ENCODE assay signal across 8 cellular contexts in genomic region chr7:54839538-54840213, GRCh38.
DNase-seq lines count a peak whose midpoint lies in the region; ATAC-seq and TF ChIP-seq lines count a peak whose summit lies in the region.

No MANE protein-coding gene starts in this region.

- H3K9me3 Mint-ChIP-seq in activated naive CD8-positive, alpha-beta T cell treated with anti-CD3 and anti-CD28 coated beads for 36 hours: no peaks in the 10 kb centered on the region

- H3K4me3 ChIP-seq in NB4 (ENCODE audit: low read depth, low read length) (no peak overlapping the region), coronary artery (peak overlapping the region; percentile 15)

- no peak overlapping the region for H3K4me3 Mint-ChIP-seq in activated naive CD8-positive, alpha-beta T cell treated with anti-CD3 and anti-CD28 coated beads for 36 hours

- no peak for TF ChIP-seq POLR2A in NB4 (IDR thresholded peaks at IDR 0.05; ENCODE audit: extremely low read depth, insufficient read length)

- TF ChIP-seq CTCF in GM12873 (IDR thresholded peaks at IDR 0.05; ENCODE audit: insufficient read depth, low read depth, low read length, missing control alignments) (peak; percentile 39), NB4 (IDR thresholded peaks at IDR 0.05; ENCODE audit: low read depth, low read length) (peak; percentile 38), coronary artery (IDR thresholded peaks at IDR 0.05) (no peak)

- no peaks in the 10 kb centered on the region for H3K36me3 Mint-ChIP-seq in activated naive CD8-positive, alpha-beta T cell treated with anti-CD3 and anti-CD28 coated beads for 36 hours

- DNase-seq in NB4 (ENCODE audit: low read depth) (peak; percentile 28), coronary artery (ENCODE audit: low spot score) (peak; percentile 77), medulla oblongata (ENCODE audit: extremely low spot score) (peak; percentile 50), NCI-H345 (lab: John Stamatoyannopoulos, UW) (no peak), NOMO-1 treated with dmso at 0.1 percent for 144 hours (lab: John Stamatoyannopoulos, UW; ENCODE audit: unreplicated experiment) (no peak)
- no peak for DNase-seq in activated naive CD8-positive, alpha-beta T cell treated with anti-CD3 and anti-CD28 coated beads for 36 hours

- H3K4me1 Mint-ChIP-seq in activated naive CD8-positive, alpha-beta T cell treated with anti-CD3 and anti-CD28 coated beads for 36 hours: no peaks in the 10 kb centered on the region

- H3K27me3 Mint-ChIP-seq in activated naive CD8-positive, alpha-beta T cell treated with anti-CD3 and anti-CD28 coated beads for 36 hours: peaks cover 7% of the 10 kb centered on the region

- ATAC-seq in HG03159 (IDR thresholded peaks at IDR 0.05; ENCODE audit: unreplicated experiment): no peak

- H3K27ac Mint-ChIP-seq in activated naive CD8-positive, alpha-beta T cell treated with anti-CD3 and anti-CD28 coated beads for 36 hours: no peak overlapping the region

- no peak overlapping the region for H3K27ac ChIP-seq in coronary artery

Comparison
In these comparisons a context has a peak if more than half of its experiments do, and no peak if none do; other contexts are left out.
1. DNase-seq: peak in NB4 (single experiment), coronary artery (single experiment) and medulla oblongata (single experiment); none in NCI-H345 (single experiment), NOMO-1 treated with dmso at 0.1 percent for 144 hours (single experiment) and activated naive CD8-positive, alpha-beta T cell treated with anti-CD3 and anti-CD28 coated beads for 36 hours (single experiment).